Comparison of ENCODE assay signal across 21 cellular contexts in the genomic region with DNA sequence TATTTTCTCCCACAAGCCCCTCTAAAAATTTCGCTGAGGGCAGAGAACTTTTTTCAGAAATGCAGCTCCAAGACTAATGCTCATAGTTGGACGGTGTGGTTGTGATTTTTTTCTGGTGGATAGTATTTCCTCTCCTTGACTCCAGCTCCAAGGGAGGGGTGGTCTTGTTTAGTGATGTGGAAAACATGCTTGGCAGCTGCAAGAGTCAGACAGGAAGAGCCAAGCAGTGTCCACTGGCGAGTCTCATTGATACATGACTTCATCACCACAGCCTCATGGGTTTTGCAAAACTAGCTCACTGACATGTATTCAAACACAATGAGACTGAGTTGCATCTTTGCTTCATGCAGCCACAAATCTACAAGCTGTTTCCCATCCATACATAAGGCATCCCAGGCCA. TPM values are rescaled to one million over a fixed set of nuclear protein-coding genes. Genes with fewer than 3 reads are reported as not detected.
DNase-seq lines count a peak whose midpoint lies in the region; ATAC-seq, FAIRE-seq and TF ChIP-seq lines count a peak whose summit lies in the region.
"Had no signal": no experiment of that assay in that cellular context is flagged by ENCODE, and none has a peak within 500 bp of the region (broad histone marks: within the 10 kb centered on the region; RNA-seq: fewer than 3 reads in every experiment).

No MANE protein-coding gene starts in this region.

- H3K27ac Mint-ChIP-seq in astrocyte (ENCODE audit: unreplicated experiment), result peak overlapping the region; percentile 4

- no peaks in the 10 kb centered on the region for H3K36me3 ChIP-seq in BLaER1
- no peaks in the 10 kb centered on the region for H3K36me3 ChIP-seq in astrocyte (ENCODE audit: insufficient read depth, low read length)
- H3K36me3 ChIP-seq in testis (ENCODE audit: low read depth, missing control alignments), result no peaks in the 10 kb centered on the region
- H3K36me3 ChIP-seq: Peyer's patch had no signal

- H3K9me3 ChIP-seq in BLaER1 (no peaks in the 10 kb centered on the region), astrocyte (ENCODE audit: insufficient read depth, low read depth, low read length) (no peaks in the 10 kb centered on the region), testis (no peaks in the 10 kb centered on the region)
- H3K9me3 ChIP-seq: Peyer's patch had no signal

- no peak overlapping the region for H3K9ac ChIP-seq in BLaER1
- H3K9ac ChIP-seq in astrocyte (ENCODE audit: low read length), result no peak overlapping the region

- no peak for TF ChIP-seq POLR2A in testis (IDR thresholded peaks at IDR 0.05)

- H3K27me3 Mint-ChIP-seq in astrocyte (ENCODE audit: low read depth, unreplicated experiment), result peaks cover 32% of the 10 kb centered on the region

- H2AFZ ChIP-seq in astrocyte (ENCODE audit: low read depth, low read length), result no peak overlapping the region

- TF ChIP-seq CTCF in astrocyte (IDR thresholded peaks at IDR 0.05; ENCODE audit: insufficient read depth, low read depth, low read length), result no peak
- TF ChIP-seq CTCF in testis (IDR thresholded peaks at IDR 0.05), result no peak

- 89 to 95% methylated on average over 3 of the region's 3 CpGs for WGBS in testis, 2 donors

- H4K20me1 ChIP-seq in BLaER1, result no peaks in the 10 kb centered on the region
- no peaks in the 10 kb centered on the region for H4K20me1 ChIP-seq in astrocyte (ENCODE audit: insufficient read depth, low read length)

- H3K9me3 Mint-ChIP-seq in astrocyte (ENCODE audit: unreplicated experiment), result no peaks in the 10 kb centered on the region

- H3K4me1 Mint-ChIP-seq in astrocyte (ENCODE audit: low read depth, unreplicated experiment), result peaks cover 8% of the 10 kb centered on the region

- no peaks in the 10 kb centered on the region for H3K27me3 ChIP-seq in BLaER1
- H3K27me3 ChIP-seq in astrocyte (ENCODE audit: insufficient read depth, low read length), result peaks cover 9% of the 10 kb centered on the region
- no peaks in the 10 kb centered on the region for H3K27me3 ChIP-seq in testis
- H3K27me3 ChIP-seq: Peyer's patch had no signal

- no peaks in the 10 kb centered on the region for H3K79me2 ChIP-seq in astrocyte (ENCODE audit: insufficient read depth, low read length)

- intact Hi-C loops in testis (cut with DNase I; ENCODE audit: low total_unique reads), result no loop called here

- no peak overlapping the region for H3K4me3 Mint-ChIP-seq in astrocyte (ENCODE audit: unreplicated experiment)

- no peak overlapping the region for H3K27ac ChIP-seq in BLaER1
- H3K27ac ChIP-seq in astrocyte (ENCODE audit: low read depth, low read length), result no peak overlapping the region
- no peak overlapping the region for H3K27ac ChIP-seq in testis
- H3K27ac ChIP-seq: Peyer's patch had no signal

- no peak for ATAC-seq in HG02623 (IDR thresholded peaks at IDR 0.05; ENCODE audit: unreplicated experiment)

- DNase-seq in ELR (ENCODE audit: low read depth) (peak; percentile 13), astrocyte (ENCODE audit: low read depth) (peak; percentile 65), kidney tubule cell (ENCODE audit: low spot score) (peak; percentile 66), GOT3 (lab: John Stamatoyannopoulos, UW) (no peak), H4 (ENCODE audit: low spot score) (no peak), testis (no peak)
- DNase-seq: KG1, NCI-H1092 treated with DMSO at 0.1 percent for 48 hours, NCI-H1930, NCI-H2171, NCI-H446 treated with DMSO at 0.1 percent for 48 hours, NCI-H82, SHP77 treated with DMSO at 0.1 percent for 48 hours had no signal

- no peak for FAIRE-seq in astrocyte (lab: Jason Lieb, UNC)
- FAIRE-seq: G401.6, GM12891, GM19239 had no signal

- H3K4me3 ChIP-seq in BLaER1, result no peak overlapping the region
- H3K4me3 ChIP-seq in astrocyte (ENCODE audit: insufficient read depth, low read depth, low read length), result no peak overlapping the region
- no peak overlapping the region for H3K4me3 ChIP-seq in testis
- H3K4me3 ChIP-seq: Peyer's patch had no signal

- no peaks in the 10 kb centered on the region for H3K36me3 Mint-ChIP-seq in astrocyte (ENCODE audit: low read depth, unreplicated experiment)

- H3K4me1 ChIP-seq in BLaER1 (peaks cover 23% of the 10 kb centered on the region), astrocyte (ENCODE audit: insufficient read depth, low read length) (peaks cover 5% of the 10 kb centered on the region), testis (no peaks in the 10 kb centered on the region)
- H3K4me1 ChIP-seq: Peyer's patch had no signal

- H3K4me2 ChIP-seq in BLaER1 (peak overlapping the region; percentile 10), astrocyte (ENCODE audit: low read length) (no peak overlapping the region)

RNA-seq across cellular contexts. Expression of gene KCNJ1, which starts 7.3 kb away (rescaled TPM):
- total RNA-seq in astrocyte, result 0.14 TPM in 1 of 2 replicates, not detected in the other
- total RNA-seq in H4 (2014; rRNA removed; shearing (Covaris generic)), result not detected in 2 replicates
- total RNA-seq in testis, result under 1 TPM; 0.12 to 0.24 TPM
- polyA plus RNA-seq in testis (ENCODE audit: insufficient read depth, low read depth, low replicate concordance), result 0.16 TPM
- total RNA-seq: MCF 10A, Peyer's patch had no signal
- polyA plus RNA-seq: BJ had no signal

RNA-seq across cellular contexts. Expression of gene KCNJ5, which starts 16.8 kb away (rescaled TPM):
- total RNA-seq in astrocyte (1.4 TPM in 2 replicates), testis (1 to 10 TPM in 1 of 2 donors, under 1 TPM in 1; 0.55 to 1.5 TPM)
- not detected in 2 replicates for total RNA-seq in H4 (2014; rRNA removed; shearing (Covaris generic))
- polyA plus RNA-seq in testis (ENCODE audit: insufficient read depth, low read depth, low replicate concordance), result 2.1 TPM
- total RNA-seq: MCF 10A had no signal
- polyA plus RNA-seq: BJ had no signal

Comparison
In these comparisons a context has a peak if more than half of its experiments do, and no peak if none do; other contexts are left out.
1. DNase-seq: peak in ELR (single experiment), astrocyte (single experiment) and kidney tubule cell (single experiment); none in GOT3 (single experiment), H4 (single experiment) and testis (single experiment).